28 cellular contexts compared by ENCODE assay signal in the genomic region with DNA sequence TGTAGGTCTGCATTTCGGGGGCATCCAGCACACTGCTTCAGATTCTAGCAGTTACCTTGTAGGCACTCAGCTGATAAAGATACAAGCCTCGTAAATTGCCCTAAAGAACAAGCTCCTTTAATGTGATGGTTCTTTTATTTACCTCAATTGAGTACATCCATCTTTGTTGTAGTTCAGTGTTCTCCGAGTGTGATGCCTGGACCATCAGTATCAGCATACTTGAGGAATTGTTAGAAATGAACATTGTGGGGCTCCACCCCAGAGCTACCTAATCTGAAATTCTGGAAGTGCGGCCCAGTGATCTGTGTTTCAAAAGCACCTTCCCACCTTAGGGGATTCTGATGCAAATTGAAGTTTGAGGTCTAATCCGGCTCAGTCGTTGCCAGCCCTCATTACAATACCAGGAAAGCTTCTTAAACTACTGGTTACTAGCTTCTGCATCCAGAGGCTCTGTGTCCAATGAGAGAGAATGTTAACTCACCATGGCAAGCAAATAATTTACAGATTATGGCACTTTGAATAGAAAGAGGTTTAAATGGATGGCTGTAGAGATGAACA. TPM values are rescaled to one million over a fixed set of nuclear protein-coding genes. Genes with fewer than 3 reads are reported as not detected.
DNase-seq lines count a peak whose midpoint lies in the region; ATAC-seq and TF ChIP-seq lines count a peak whose summit lies in the region.
"Had no signal": no experiment of that assay in that cellular context is flagged by ENCODE, and none has a peak within 500 bp of the region (broad histone marks: within the 10 kb centered on the region; RNA-seq: fewer than 3 reads in every experiment).

No MANE protein-coding gene starts in this region.

- H3K9me3 Mint-ChIP-seq in type B pancreatic cell, result peaks cover 4% of the 10 kb centered on the region
- no peaks in the 10 kb centered on the region for H3K9me3 Mint-ChIP-seq in activated T-cell treated with anti-CD3 and anti-CD28 coated beads, Interleukin-2, amount 50 U/mL, for 4 hours
- H3K9me3 Mint-ChIP-seq: activated naive CD8-positive, alpha-beta T cell treated with anti-CD3 and anti-CD28 coated beads, Interleukin-2, amount 50 U/mL, for 24 hours; T-helper 2 cell treated with Interferon-gamma antibody and Interleukin-4, amounts not matched to agents 5 μg/mL and 100 μg/mL, for 36 hours had no signal

- ATAC-seq in activated T-cell treated with anti-CD3 and anti-CD28 coated beads, Interleukin-2, amount 50 U/mL, for 4 hours, result no peak
- ATAC-seq in HG03442 (IDR thresholded peaks at IDR 0.05; ENCODE audit: unreplicated experiment), result no peak
- ATAC-seq in HG03439 (IDR thresholded peaks at IDR 0.05; ENCODE audit: unreplicated experiment), result no peak
- ATAC-seq: activated naive CD8-positive, alpha-beta T cell treated with anti-CD3 and anti-CD28 coated beads, Interleukin-2, amount 50 U/mL, for 24 hours; esophagus mucosa; Right ventricle myocardium inferior had no signal

- in situ Hi-C loops in HAP-1 (cut with MboI; ENCODE audit: low sequenced_read_pairs), result no loop called here

- no peak overlapping the region for H3K4me3 Mint-ChIP-seq in type B pancreatic cell
- no peak overlapping the region for H3K4me3 Mint-ChIP-seq in activated T-cell treated with anti-CD3 and anti-CD28 coated beads, Interleukin-2, amount 50 U/mL, for 4 hours
- H3K4me3 Mint-ChIP-seq: activated naive CD8-positive, alpha-beta T cell treated with anti-CD3 and anti-CD28 coated beads, Interleukin-2, amount 50 U/mL, for 24 hours; T-helper 2 cell treated with Interferon-gamma antibody and Interleukin-4, amounts not matched to agents 5 μg/mL and 100 μg/mL, for 36 hours had no signal

- TF ChIP-seq CTCF in WERI-Rb-1 (IDR thresholded peaks at IDR 0.05; ENCODE audit: low read depth, low read length) (no peak), type B pancreatic cell (conservative IDR thresholded peaks at IDR 0.05) (no peak)

- H3K27me3 Mint-ChIP-seq in type B pancreatic cell, result no peaks in the 10 kb centered on the region
- H3K27me3 Mint-ChIP-seq in activated T-cell treated with anti-CD3 and anti-CD28 coated beads, Interleukin-2, amount 50 U/mL, for 4 hours (ENCODE audit: low read depth), result peaks cover 2% of the 10 kb centered on the region

- H3K36me3 ChIP-seq in HAP-1 (replicated peaks) (no peaks in the 10 kb centered on the region), WERI-Rb-1 (no peaks in the 10 kb centered on the region)
- H3K36me3 ChIP-seq: BE2C, prostate gland, upper lobe of left lung had no signal

- peak; percentile 59 to 82 for DNase-seq in HAP-1 (ENCODE audit: low spot score in 2 of 2)
- DNase-seq in WERI-Rb-1, result peak; percentile 45
- DNase-seq in iPS-NIHi7 (ENCODE audit: extremely low spot score), result peak; percentile 27
- no peak for DNase-seq in type B pancreatic cell (ENCODE audit: extremely low spot score, unreplicated experiment)
- no peak for DNase-seq in activated T-cell treated with anti-CD3 and anti-CD28 coated beads, Interleukin-2, amount 50 U/mL, for 4 hours
- DNase-seq in NCI-H2171 (lab: John Stamatoyannopoulos, UW), result no peak
- DNase-seq: activated CD4-positive, alpha-beta T cell treated with anti-CD3 and anti-CD28 coated beads, Interleukin-2, amount 50 U/mL, for 4 hours; activated CD8-positive, alpha-beta memory T cell treated with anti-CD3 and anti-CD28 coated beads, Interleukin-2, amount 50 U/mL, for 48 hours; activated naive CD8-positive, alpha-beta T cell treated with anti-CD3 and anti-CD28 coated beads, Interleukin-2, amount 50 U/mL, for 24 hours; BE2C; brain microvascular endothelial cell; DMS53; effector CD4-positive, alpha-beta T cell; foreskin melanocyte; GDM1; islet precursor cell; NCI-H1092 treated with DMSO at 0.1 percent for 48 hours; NCI-H2029 treated with DMSO at 0.1 percent for 48 hours; NCI-H345; stimulated activated CD8-positive, alpha-beta memory T cell treated with anti-CD3 and anti-CD28 coated beads, Interleukin-4, amount 100 ng/mL, for 48 hours; upper lobe of left lung had no signal

- H3K36me3 Mint-ChIP-seq in type B pancreatic cell, result peaks cover 14% of the 10 kb centered on the region
- H3K36me3 Mint-ChIP-seq in activated T-cell treated with anti-CD3 and anti-CD28 coated beads, Interleukin-2, amount 50 U/mL, for 4 hours (ENCODE audit: insufficient read depth), result no peaks in the 10 kb centered on the region

- H3K4me3 ChIP-seq in HAP-1 (no peak overlapping the region), WERI-Rb-1 (ENCODE audit: low read depth, low read length) (no peak overlapping the region)
- H3K4me3 ChIP-seq: prostate gland, upper lobe of left lung had no signal

- peak overlapping the region; percentile 48 for H3K27ac Mint-ChIP-seq in type B pancreatic cell
- H3K27ac Mint-ChIP-seq: activated naive CD8-positive, alpha-beta T cell treated with anti-CD3 and anti-CD28 coated beads, Interleukin-2, amount 50 U/mL, for 24 hours; T-helper 2 cell treated with Interferon-gamma antibody and Interleukin-4, amounts not matched to agents 5 μg/mL and 100 μg/mL, for 36 hours had no signal

- no peaks in the 10 kb centered on the region for H3K9me3 ChIP-seq in HAP-1
- no peaks in the 10 kb centered on the region for H3K9me3 ChIP-seq in WERI-Rb-1 (ENCODE audit: severe bottlenecking)
- H3K9me3 ChIP-seq: BE2C, prostate gland, upper lobe of left lung had no signal

- no peak overlapping the region for H3K27ac ChIP-seq in WERI-Rb-1
- H3K27ac ChIP-seq: prostate gland, upper lobe of left lung, VCaP had no signal

- peaks cover 56% of the 10 kb centered on the region for H3K4me1 Mint-ChIP-seq in type B pancreatic cell (ENCODE audit: unreplicated experiment)
- no peaks in the 10 kb centered on the region for H3K4me1 Mint-ChIP-seq in activated T-cell treated with anti-CD3 and anti-CD28 coated beads, Interleukin-2, amount 50 U/mL, for 4 hours (ENCODE audit: low read depth)
- H3K4me1 Mint-ChIP-seq: activated naive CD8-positive, alpha-beta T cell treated with anti-CD3 and anti-CD28 coated beads, Interleukin-2, amount 50 U/mL, for 24 hours had no signal

- H3K27me3 ChIP-seq in HAP-1 (ENCODE audit: low read depth) (no peaks in the 10 kb centered on the region), WERI-Rb-1 (ENCODE audit: insufficient read depth, low read depth, severe bottlenecking) (no peaks in the 10 kb centered on the region)
- H3K27me3 ChIP-seq: BE2C, brain microvascular endothelial cell, upper lobe of left lung had no signal

- H3K4me1 ChIP-seq in HAP-1, result peaks cover 19% of the 10 kb centered on the region
- H3K4me1 ChIP-seq: BE2C had no signal

RNA-seq across cellular contexts. Expression of a gene that starts 47.7 kb away (rescaled TPM):
- total RNA-seq in type B pancreatic cell (ENCODE audit: low replicate concordance), result 83.1 and 102 TPM in 2 replicates
- 1 to 10 TPM; 4.8 to 8.7 (median 7.1) TPM for total RNA-seq in activated T-cell treated with anti-CD3 and anti-CD28 coated beads, Interleukin-2, amount 50 U/mL, for 4 hours

Comparison
In these comparisons a context has a peak if more than half of its experiments do, and no peak if none do; other contexts are left out.
1. DNase-seq: peak in HAP-1 (2 of 2), WERI-Rb-1 (single experiment) and iPS-NIHi7 (single experiment); none in type B pancreatic cell (single experiment), activated T-cell treated with anti-CD3 and anti-CD28 coated beads, Interleukin-2, amount 50 U/mL, for 4 hours (single experiment) and NCI-H2171 (single experiment).